In genomic region chr6:49464691-49465090, GRCh38 we compare ENCODE assay signal across 13 cellular contexts. TPM values are rescaled to one million over a fixed set of nuclear protein-coding genes. Genes with fewer than 3 reads are reported as not detected.
DNase-seq lines count a peak whose midpoint lies in the region; ATAC-seq and TF ChIP-seq lines count a peak whose summit lies in the region.
"Had no signal": no experiment of that assay in that cellular context is flagged by ENCODE, and none has a peak within 500 bp of the region (broad histone marks: within the 10 kb centered on the region; RNA-seq: fewer than 3 reads in every experiment).

No MANE protein-coding gene starts in this region.

- DNase-seq in SK-N-SH (no peak), UCSD-AML1 (lab: John Stamatoyannopoulos, UW; ENCODE audit: unreplicated experiment) (no peak)
- no peak for DNase-seq in natural killer cell treated with Interleukin-12 subunit alpha and Interleukin-12 subunit beta and Interleukin-15 and Interleukin-18, amount 100 ng/mL, for 72 hours (ENCODE audit: low spot score)
- DNase-seq: 8988T, SHP77 treated with DMSO at 0.1 percent for 48 hours had no signal

- 0 out of 2 replicates have a peak overlapping the region, but pooled peaks have one; percentile 94 for H3K4me2 ChIP-seq in SK-N-SH

- H3K4me3 ChIP-seq in SK-N-SH (ENCODE audit: low read depth in 2 of 2, low read length in 1 of 2): no peak overlapping the region; a peak in 1 of 4 replicates
- H3K4me3 ChIP-seq in HUES48 (ENCODE audit: low read depth, low read length): peak overlapping the region; percentile 97

- TF ChIP-seq CTCF in SK-N-SH (IDR thresholded peaks at IDR 0.05): no peak

- CTCF ChIA-PET in SK-N-SH (lab: Yijun Ruan, JAX): interaction anchor here (1.3 kb wide), 1 partner anchor 11 kb away, joined by 3 read pairs; no protein-coding TSS in a partner anchor

- H3K79me2 ChIP-seq in SK-N-SH (ENCODE audit: insufficient read depth): peaks cover 84% of the 10 kb centered on the region

- TF ChIP-seq RAD21 in SK-N-SH (IDR thresholded peaks at IDR 0.05; ENCODE audit: low read length): no peak

- H3K4me3 Mint-ChIP-seq in activated T-helper 17 cell treated with anti-CD3 and anti-CD28 coated beads, Interleukin-2, amount 50 U/mL, for 72 hours: peak overlapping the region; percentile 95
- H3K4me3 Mint-ChIP-seq in natural killer cell treated with Interleukin-12 subunit alpha and Interleukin-12 subunit beta and Interleukin-15 and Interleukin-18, amount 100 ng/mL, for 72 hours: peak overlapping the region; percentile 100

- ATAC-seq in SK-N-SH treated with all-trans-retinoic acid at 6 μM for 48 hours: no peak
- ATAC-seq in activated T-helper 17 cell treated with anti-CD3 and anti-CD28 coated beads, Interleukin-2, amount 50 U/mL, for 72 hours (replicated peaks): no peak
- no peak for ATAC-seq in natural killer cell treated with Interleukin-12 subunit alpha and Interleukin-12 subunit beta and Interleukin-15 and Interleukin-18, amount 100 ng/mL, for 72 hours
- no peak for ATAC-seq in GM18909 (IDR thresholded peaks at IDR 0.05; ENCODE audit: poor library complexity, unreplicated experiment)
- no peak for ATAC-seq in HG03139 (IDR thresholded peaks at IDR 0.05; ENCODE audit: unreplicated experiment)

- no peaks in the 10 kb centered on the region for H4K20me1 ChIP-seq in SK-N-SH (ENCODE audit: insufficient read depth)

- POLR2A ChIA-PET in SK-N-SH (lab: Yijun Ruan, JAX): no interaction called here

- H3K36me3 Mint-ChIP-seq in activated T-helper 17 cell treated with anti-CD3 and anti-CD28 coated beads, Interleukin-2, amount 50 U/mL, for 72 hours (ENCODE audit: low read depth): peaks cover 20% of the 10 kb centered on the region
- peaks cover 6% of the 10 kb centered on the region for H3K36me3 Mint-ChIP-seq in natural killer cell treated with Interleukin-12 subunit alpha and Interleukin-12 subunit beta and Interleukin-15 and Interleukin-18, amount 100 ng/mL, for 72 hours

- H3K27me3 Mint-ChIP-seq in activated T-helper 17 cell treated with anti-CD3 and anti-CD28 coated beads, Interleukin-2, amount 50 U/mL, for 72 hours: no peaks in the 10 kb centered on the region
- no peaks in the 10 kb centered on the region for H3K27me3 Mint-ChIP-seq in natural killer cell treated with Interleukin-12 subunit alpha and Interleukin-12 subunit beta and Interleukin-15 and Interleukin-18, amount 100 ng/mL, for 72 hours

- H3F3A ChIP-seq in SK-N-SH (replicated peaks; ENCODE audit: insufficient read depth): no peaks in the 10 kb centered on the region

- no peak for TF ChIP-seq EP300 in SK-N-SH (IDR thresholded peaks at IDR 0.05; ENCODE audit: borderline replicate concordance in 1 of 2, low read depth in 1 of 2, low read length in 1 of 2)

- peaks cover 18% of the 10 kb centered on the region for H3K4me1 Mint-ChIP-seq in activated T-helper 17 cell treated with anti-CD3 and anti-CD28 coated beads, Interleukin-2, amount 50 U/mL, for 72 hours
- H3K4me1 Mint-ChIP-seq in natural killer cell treated with Interleukin-12 subunit alpha and Interleukin-12 subunit beta and Interleukin-15 and Interleukin-18, amount 100 ng/mL, for 72 hours (ENCODE audit: low read depth in 2 of 2): peaks cover 37 to 38% of the 10 kb centered on the region in 2 donors

- H3K9me3 ChIP-seq in SK-N-SH (no peaks in the 10 kb centered on the region; the same call in 1 of the 2 replicates), HUES48 (ENCODE audit: control insufficient read depth, insufficient read depth, low read length) (no peaks in the 10 kb centered on the region)

- no peak overlapping the region for H2AFZ ChIP-seq in SK-N-SH (ENCODE audit: low read depth)

- H3K9ac ChIP-seq in SK-N-SH (no peak overlapping the region), HUES48 (ENCODE audit: low read depth, low read length) (no peak overlapping the region)

- H3K36me3 ChIP-seq in SK-N-SH (replicated peaks in 1 of 2; ENCODE audit: control insufficient read depth in 1 of 2, insufficient read depth in 2 of 2, low read length in 1 of 2) (no peaks in the 10 kb centered on the region), HUES48 (ENCODE audit: control insufficient read depth, insufficient read depth, low read length) (no peaks in the 10 kb centered on the region; the same call in 1 of the 2 replicates)

- WGBS in SK-N-SH (ENCODE audit: low lambda C conversion rate): 85% methylated on average over 2 of the region's 2 CpGs

- no peaks in the 10 kb centered on the region for H3K9me2 ChIP-seq in SK-N-SH

- H3K4me1 ChIP-seq in SK-N-SH (ENCODE audit: control insufficient read depth in 1 of 2, insufficient read depth in 2 of 2, low read depth in 1 of 2, low read length in 1 of 2): peaks cover 0 to 3% of the 10 kb centered on the region in 2 experiments; a peak in 2 of 4 replicates
- H3K4me1 ChIP-seq in HUES48 (ENCODE audit: control insufficient read depth, insufficient read depth, low read length): peaks cover 11% of the 10 kb centered on the region; the same call in 1 of the 2 replicates

- no peaks in the 10 kb centered on the region for H3K9me3 Mint-ChIP-seq in activated T-helper 17 cell treated with anti-CD3 and anti-CD28 coated beads, Interleukin-2, amount 50 U/mL, for 72 hours
- no peaks in the 10 kb centered on the region for H3K9me3 Mint-ChIP-seq in natural killer cell treated with Interleukin-12 subunit alpha and Interleukin-12 subunit beta and Interleukin-15 and Interleukin-18, amount 100 ng/mL, for 72 hours

- H3K27ac Mint-ChIP-seq in activated T-helper 17 cell treated with anti-CD3 and anti-CD28 coated beads, Interleukin-2, amount 50 U/mL, for 72 hours: no peak overlapping the region
- peak overlapping the region; percentile 92 to 95 for H3K27ac Mint-ChIP-seq in natural killer cell treated with Interleukin-12 subunit alpha and Interleukin-12 subunit beta and Interleukin-15 and Interleukin-18, amount 100 ng/mL, for 72 hours

- H3K27ac ChIP-seq in SK-N-SH (ENCODE audit: low read depth in 2 of 2, low read length in 1 of 2) (no peak overlapping the region), HUES48 (ENCODE audit: low read depth, low read length) (no peak overlapping the region)
- H3K27ac ChIP-seq: epithelial cell of prostate, skin epidermis had no signal

- H3K27me3 ChIP-seq in SK-N-SH (ENCODE audit: insufficient read depth) (no peaks in the 10 kb centered on the region), HUES48 (ENCODE audit: control insufficient read depth, insufficient read depth, low read length) (no peaks in the 10 kb centered on the region)

TF ChIP-seq in SK-N-SH, 30 proteins besides CTCF, POLR2A, EP300 and RAD21 (continues in another document):
- TF ChIP-seq RFX5 (IDR thresholded peaks at IDR 0.05; ENCODE audit: low read length): no peak
- no peak for TF ChIP-seq MAX (IDR thresholded peaks at IDR 0.05; ENCODE audit: low read depth)
- TF ChIP-seq GABPA (IDR thresholded peaks at IDR 0.05; ENCODE audit: low read depth): no peak
- TF ChIP-seq GATA2 (CRISPR knock-in tag; IDR thresholded peaks at IDR 0.05): no peak
- TF ChIP-seq RXRA (IDR thresholded peaks at IDR 0.05; ENCODE audit: borderline replicate concordance, low read depth): no peak

TF ChIP-seq in SK-N-SH treated with all-trans-retinoic acid at 6 μM for 48 hours, 23 proteins besides CTCF, POLR2A, EP300 and RAD21 (continues in another document):
- TF ChIP-seq SNAI2 (CRISPR knock-in tag; IDR thresholded peaks at IDR 0.05) (no peak), CREB5 (CRISPR knock-in tag; IDR thresholded peaks at IDR 0.05; ENCODE audit: low read depth) (no peak)

RNA-seq across cellular contexts. Expression of gene CENPQ, which starts 1.5 kb away (rescaled TPM):
- polyA plus RNA-seq in SK-N-SH (2012; rRNA removed): 2.5 and 3.0 TPM in 2 replicates
- polyA plus RNA-seq in SK-N-SH (2012; cell fraction: cytosol; rRNA removed): 4.9 and 6.6 TPM in 2 replicates
- polyA plus RNA-seq in SK-N-SH (2012; cell fraction: nucleus; rRNA removed): 0.79 and 1.9 TPM in 2 replicates
- total RNA-seq in activated T-helper 17 cell treated with anti-CD3 and anti-CD28 coated beads, Interleukin-2, amount 50 U/mL, for 72 hours: 10 to 100 TPM; 12.0 to 19.0 TPM
- total RNA-seq in natural killer cell treated with Interleukin-12 subunit alpha and Interleukin-12 subunit beta and Interleukin-15 and Interleukin-18, amount 100 ng/mL, for 72 hours: 10 to 100 TPM in 1 of 2 donors, 1 to 10 TPM in 1; 7.4 to 11.3 TPM

RNA-seq across cellular contexts. Expression of gene MMUT, which starts 1.6 kb away (rescaled TPM):
- polyA plus RNA-seq in SK-N-SH (2012; rRNA removed): 6.7 and 9.6 TPM in 2 replicates
- 9.6 and 10.0 TPM in 2 replicates for polyA plus RNA-seq in SK-N-SH (2012; cell fraction: cytosol; rRNA removed)
- polyA plus RNA-seq in SK-N-SH (2012; cell fraction: nucleus; rRNA removed): 3.7 and 8.0 TPM in 2 replicates
- 10 to 100 TPM; 19.6 to 19.8 TPM for total RNA-seq in activated T-helper 17 cell treated with anti-CD3 and anti-CD28 coated beads, Interleukin-2, amount 50 U/mL, for 72 hours
- total RNA-seq in natural killer cell treated with Interleukin-12 subunit alpha and Interleukin-12 subunit beta and Interleukin-15 and Interleukin-18, amount 100 ng/mL, for 72 hours: 10 to 100 TPM in 1 of 2 donors, 1 to 10 TPM in 1; 9.7 to 10.6 TPM

RNA-seq across cellular contexts. Expression of gene GLYATL3, which starts 35.0 kb away (rescaled TPM):
- polyA plus RNA-seq in SK-N-SH (2012; rRNA removed): not detected in 2 replicates
- not detected in 2 replicates for polyA plus RNA-seq in SK-N-SH (2012; cell fraction: cytosol; rRNA removed)
- polyA plus RNA-seq in SK-N-SH (2012; cell fraction: nucleus; rRNA removed): not detected in 2 replicates
- not detected for total RNA-seq in activated T-helper 17 cell treated with anti-CD3 and anti-CD28 coated beads, Interleukin-2, amount 50 U/mL, for 72 hours
- not detected for total RNA-seq in natural killer cell treated with Interleukin-12 subunit alpha and Interleukin-12 subunit beta and Interleukin-15 and Interleukin-18, amount 100 ng/mL, for 72 hours
- total RNA-seq: NCI-H460 had no signal
